8 cellular contexts compared by ENCODE assay signal in the genomic region with DNA sequence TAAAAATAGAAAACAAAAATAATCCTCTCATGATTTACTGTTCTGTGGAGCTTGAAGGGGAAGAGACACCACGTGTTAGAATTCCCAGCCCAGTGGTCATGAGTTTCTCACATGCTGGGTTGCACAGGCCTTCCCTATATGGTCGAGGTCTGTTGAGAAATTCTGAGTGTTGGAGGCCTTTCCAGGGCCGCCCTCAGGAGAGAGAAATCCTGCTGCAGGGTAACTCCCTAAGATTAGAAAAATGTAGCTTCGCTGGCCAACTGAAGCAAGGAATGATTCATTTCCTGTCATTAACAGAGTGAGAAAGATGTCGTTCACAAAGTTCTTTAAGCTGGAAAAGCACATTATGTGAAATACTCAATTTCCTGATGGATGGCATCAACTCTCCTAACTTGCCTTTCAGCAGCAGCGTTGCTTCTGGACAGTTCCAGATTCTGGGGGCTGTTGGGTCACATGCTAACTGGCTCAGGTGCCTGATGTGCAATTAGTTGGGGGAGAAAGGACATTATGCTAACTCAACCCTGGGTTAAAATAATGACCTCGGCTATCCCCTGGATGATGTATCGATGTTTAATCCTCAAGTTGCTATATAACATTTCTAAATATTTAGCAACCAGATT.
DNase-seq lines count a peak whose midpoint lies in the region; TF ChIP-seq lines count a peak whose summit lies in the region.

No MANE protein-coding gene starts in this region.

- TF ChIP-seq CTCF in VCaP (conservative IDR thresholded peaks at IDR 0.05) (no peak), hepatocyte (IDR thresholded peaks at IDR 0.05; ENCODE audit: poor library complexity) (no peak)

- H3K4me3 ChIP-seq in hepatocyte = no peak overlapping the region

- no peaks in the 10 kb centered on the region for H3K9me3 ChIP-seq in hepatocyte (ENCODE audit: low read depth)

- H3K4me1 ChIP-seq in hepatocyte (ENCODE audit: insufficient read depth) = peaks cover 17% of the 10 kb centered on the region

- DNase-seq in HCEC 1CT (peak; percentile 98), hepatocyte (ENCODE audit: low spot score) (peak; percentile 59), stromal cell of bone marrow (ENCODE audit: low read depth) (peak; percentile 92), hippocampal formation (lab: John Stamatoyannopoulos, UW) (no peak), GDM1 (lab: John Stamatoyannopoulos, UW) (no peak), G401 (ENCODE audit: low spot score) (no peak), NCI-H2081 (lab: John Stamatoyannopoulos, UW) (no peak)

- WGBS in hepatocyte (ENCODE audit: low lambda C conversion rate, missing lambda C conversion rate) = 67% methylated on average over 8 of the region's 8 CpGs

- no peak overlapping the region for H2AFZ ChIP-seq in hepatocyte

- no peaks in the 10 kb centered on the region for H3K27me3 ChIP-seq in hepatocyte

- no peaks in the 10 kb centered on the region for H4K20me1 ChIP-seq in hepatocyte (ENCODE audit: insufficient read depth, poor library complexity, severe bottlenecking)

- no peak overlapping the region for H3K4me2 ChIP-seq in hepatocyte

- H3K79me2 ChIP-seq in hepatocyte = no peaks in the 10 kb centered on the region

- no peaks in the 10 kb centered on the region for H3K36me3 ChIP-seq in hepatocyte (replicated peaks; ENCODE audit: insufficient read depth, low read depth)

- in situ Hi-C loops in G401 (cut with HindIII; ENCODE audit: low sequenced_read_pairs) = no loop called here

- H3K27ac ChIP-seq in VCaP (peak overlapping the region; percentile 61; the same call in 1 of the 2 replicates), hepatocyte (peak overlapping the region; percentile 57)

- H3K9me2 ChIP-seq in hepatocyte (replicated peaks; ENCODE audit: insufficient read depth) = no peaks in the 10 kb centered on the region

Comparison
In these comparisons a context has a peak if more than half of its experiments do, and no peak if none do; other contexts are left out.
1. DNase-seq: peak in HCEC 1CT (single experiment), hepatocyte (single experiment) and stromal cell of bone marrow (single experiment); none in hippocampal formation (0 of 2), GDM1 (single experiment), G401 (single experiment) and NCI-H2081 (0 of 2).